Comparison of ENCODE assay signal across 16 cellular contexts in genomic region chr11:110032957-110033570, GRCh38.
"Had no signal": no experiment of that assay in that cellular context is flagged by ENCODE, and none has a peak within 500 bp of the region (broad histone marks: within the 10 kb centered on the region; RNA-seq: fewer than 3 reads in every experiment).

No MANE protein-coding gene starts in this region.

- H3K27me3 ChIP-seq: gastroesophageal sphincter, left lung, right atrium auricular region, tibial nerve, uterus had no signal

- FAIRE-seq: astrocyte had no signal

- DNase-seq: activated naive CD4-positive, alpha-beta T cell treated with anti-CD3 and anti-CD28 coated beads, Interleukin-2, amount 50 U/mL, for 16 hours; central memory CD4-positive, alpha-beta T cell; effector CD8-positive, alpha-beta T cell; islet precursor cell; left lung; mammary epithelial cell; naive thymus-derived CD4-positive, alpha-beta T cell; stimulated activated CD4-positive, alpha-beta T cell treated with anti-CD3 and anti-CD28 coated beads, Interleukin-15, amount 100 ng/mL, for 24 hours; stimulated activated CD4-positive, alpha-beta T cell treated with anti-CD3 and anti-CD28 coated beads, Interleukin-4, amount 100 ng/mL, for 1 hour; stimulated activated naive B cell treated with anti-CD40 and anti-IgM and Interleukin-4, amounts not matched to agents 10 μg/mL and 1 μg/mL and 100 μg/mL, for 72 hours; uterus had no signal

- H3K27ac ChIP-seq: coronary artery, gastroesophageal sphincter, left lung, right atrium auricular region, uterus had no signal

- H3K4me3 ChIP-seq: coronary artery, gastroesophageal sphincter, left lung, right atrium auricular region, tibial nerve, uterus had no signal

- H3K36me3 ChIP-seq: gastroesophageal sphincter, left lung, right atrium auricular region, tibial nerve, uterus had no signal

- ATAC-seq: gastroesophageal sphincter; left lung; naive thymus-derived CD4-positive, alpha-beta T cell; stimulated activated naive B cell treated with anti-CD40 and anti-IgM and Interleukin-4, amounts not matched to agents 10 μg/mL and 1 μg/mL and 100 μg/mL, for 72 hours had no signal

- H3K9me3 ChIP-seq: gastroesophageal sphincter, left lung, right atrium auricular region, tibial nerve, uterus had no signal
